ENCODE assay signal across 1 cellular context in the genomic region with DNA sequence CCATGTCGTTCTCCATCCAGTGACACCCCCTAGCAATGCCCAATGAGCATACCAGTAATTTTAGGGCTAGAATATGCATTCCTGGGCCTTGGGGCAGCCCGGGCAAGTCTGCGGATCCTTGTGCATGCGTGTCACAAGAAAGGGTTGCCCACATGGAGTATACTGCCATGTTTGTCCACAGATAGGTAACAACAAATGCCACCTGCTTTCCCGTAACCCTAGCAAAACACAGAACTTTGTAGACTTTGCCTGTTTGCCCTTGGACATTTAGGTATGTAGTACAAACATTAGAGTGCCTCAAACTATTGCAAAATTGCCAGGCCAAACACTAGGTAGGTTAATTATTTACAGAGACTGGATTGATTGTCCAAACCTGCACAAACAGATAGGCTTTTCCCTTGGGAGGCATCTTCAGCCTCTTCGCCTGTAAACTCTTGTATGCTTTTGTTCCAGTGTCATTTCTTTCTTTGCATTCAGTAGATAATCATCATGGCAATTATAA.
TF ChIP-seq lines count a peak whose summit lies in the region.

No MANE protein-coding gene starts in this region.

TF ChIP-seq in HepG2, 621 proteins besides CTCF, POLR2A, EP300 and RAD21 (continued from another document and continues in another):
- TF ChIP-seq CBX2 (IDR thresholded peaks at IDR 0.05; ENCODE audit: low read depth, low read length) (no peak), CBX2 (CRISPR knock-in tag; IDR thresholded peaks at IDR 0.05; ENCODE audit: low read depth) (no peak), YY1 (IDR thresholded peaks at IDR 0.05; ENCODE audit: insufficient read depth, insufficient replicate concordance, low read depth, low read length) (peak; percentile 64), ETV6 (CRISPR knock-in tag; conservative IDR thresholded peaks at IDR 0.05) (peak; percentile 64; the same call in 1 of the 2 replicates), ZNF343 (CRISPR knock-in tag; IDR thresholded peaks at IDR 0.05) (peak; percentile 82), NONO (IDR thresholded peaks at IDR 0.05) (no peak), NONO (CRISPR knock-in tag; conservative IDR thresholded peaks at IDR 0.05) (peak; percentile 95), KDM4B (CRISPR knock-in tag; IDR thresholded peaks at IDR 0.05) (peak; percentile 56; the same call in 1 of the 2 replicates), ZNF605 (CRISPR knock-in tag; IDR thresholded peaks at IDR 0.05) (peak; percentile 79; the same call in 1 of the 2 replicates), GZF1 (CRISPR knock-in tag; IDR thresholded peaks at IDR 0.05) (no peak), SRSF4 (IDR thresholded peaks at IDR 0.05; ENCODE audit: low read depth, low read length, poor library complexity, severe bottlenecking) (no peak), ZKSCAN5 (CRISPR knock-in tag; IDR thresholded peaks at IDR 0.05) (no peak), REPIN1 (CRISPR knock-in tag; IDR thresholded peaks at IDR 0.05; ENCODE audit: borderline replicate concordance, low read depth) (peak; percentile 92), SP4 (CRISPR knock-in tag; IDR thresholded peaks at IDR 0.05) (peak; percentile 53; the same call in 1 of the 2 replicates), ZNF660 (CRISPR knock-in tag; IDR thresholded peaks at IDR 0.05; ENCODE audit: borderline replicate concordance, low read depth) (no peak), ZNF550 (CRISPR knock-in tag; IDR thresholded peaks at IDR 0.05; ENCODE audit: borderline replicate concordance) (no peak), HNF4G (IDR thresholded peaks at IDR 0.05; ENCODE audit: borderline replicate concordance, low read depth, low read length) (peak; percentile 72), HNF4G (CRISPR knock-in tag; IDR thresholded peaks at IDR 0.05; ENCODE audit: borderline replicate concordance, low read depth) (no peak), ZNF883 (CRISPR knock-in tag; IDR thresholded peaks at IDR 0.05; ENCODE audit: not compliant biosample characterization) (no peak), CBFB (CRISPR knock-in tag; IDR thresholded peaks at IDR 0.05) (peak; percentile 67; the same call in 1 of the 2 replicates), SIN3B (IDR thresholded peaks at IDR 0.05; ENCODE audit: low read length) (no peak), ISX (CRISPR knock-in tag; conservative IDR thresholded peaks at IDR 0.05) (no peak), TARDBP (CRISPR knock-in tag; IDR thresholded peaks at IDR 0.05) (peak; percentile 98), RCOR2 (CRISPR knock-in tag; IDR thresholded peaks at IDR 0.05) (peak; percentile 88), SOX6 (IDR thresholded peaks at IDR 0.05) (no peak), SOX6 (CRISPR knock-in tag; IDR thresholded peaks at IDR 0.05) (peak; percentile 98), ZNF430 (CRISPR knock-in tag; IDR thresholded peaks at IDR 0.05) (peak; percentile 93), FIP1L1 (IDR thresholded peaks at IDR 0.05; ENCODE audit: borderline replicate concordance, insufficient read depth, low read depth, low read length) (no peak), SP2 (CRISPR knock-in tag; IDR thresholded peaks at IDR 0.05) (no peak), ZIK1 (CRISPR knock-in tag; IDR thresholded peaks at IDR 0.05; ENCODE audit: borderline replicate concordance, low read depth) (no peak), ETV5 (CRISPR knock-in tag; IDR thresholded peaks at IDR 0.05; ENCODE audit: borderline replicate concordance) (peak; percentile 72; the same call in 1 of the 2 replicates)
- TF ChIP-seq, protein P1, sequence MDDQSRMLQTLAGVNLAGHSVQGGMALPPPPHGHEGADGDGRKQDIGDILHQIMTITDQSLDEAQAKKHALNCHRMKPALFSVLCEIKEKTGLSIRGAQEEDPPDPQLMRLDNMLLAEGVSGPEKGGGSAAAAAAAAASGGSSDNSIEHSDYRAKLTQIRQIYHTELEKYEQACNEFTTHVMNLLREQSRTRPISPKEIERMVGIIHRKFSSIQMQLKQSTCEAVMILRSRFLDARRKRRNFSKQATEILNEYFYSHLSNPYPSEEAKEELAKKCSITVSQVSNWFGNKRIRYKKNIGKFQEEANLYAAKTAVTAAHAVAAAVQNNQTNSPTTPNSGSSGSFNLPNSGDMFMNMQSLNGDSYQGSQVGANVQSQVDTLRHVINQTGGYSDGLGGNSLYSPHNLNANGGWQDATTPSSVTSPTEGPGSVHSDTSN (CRISPR knock-in tag; IDR thresholded peaks at IDR 0.05; ENCODE audit: borderline replicate concordance) = no peak
- TF ChIP-seq, protein P2, sequence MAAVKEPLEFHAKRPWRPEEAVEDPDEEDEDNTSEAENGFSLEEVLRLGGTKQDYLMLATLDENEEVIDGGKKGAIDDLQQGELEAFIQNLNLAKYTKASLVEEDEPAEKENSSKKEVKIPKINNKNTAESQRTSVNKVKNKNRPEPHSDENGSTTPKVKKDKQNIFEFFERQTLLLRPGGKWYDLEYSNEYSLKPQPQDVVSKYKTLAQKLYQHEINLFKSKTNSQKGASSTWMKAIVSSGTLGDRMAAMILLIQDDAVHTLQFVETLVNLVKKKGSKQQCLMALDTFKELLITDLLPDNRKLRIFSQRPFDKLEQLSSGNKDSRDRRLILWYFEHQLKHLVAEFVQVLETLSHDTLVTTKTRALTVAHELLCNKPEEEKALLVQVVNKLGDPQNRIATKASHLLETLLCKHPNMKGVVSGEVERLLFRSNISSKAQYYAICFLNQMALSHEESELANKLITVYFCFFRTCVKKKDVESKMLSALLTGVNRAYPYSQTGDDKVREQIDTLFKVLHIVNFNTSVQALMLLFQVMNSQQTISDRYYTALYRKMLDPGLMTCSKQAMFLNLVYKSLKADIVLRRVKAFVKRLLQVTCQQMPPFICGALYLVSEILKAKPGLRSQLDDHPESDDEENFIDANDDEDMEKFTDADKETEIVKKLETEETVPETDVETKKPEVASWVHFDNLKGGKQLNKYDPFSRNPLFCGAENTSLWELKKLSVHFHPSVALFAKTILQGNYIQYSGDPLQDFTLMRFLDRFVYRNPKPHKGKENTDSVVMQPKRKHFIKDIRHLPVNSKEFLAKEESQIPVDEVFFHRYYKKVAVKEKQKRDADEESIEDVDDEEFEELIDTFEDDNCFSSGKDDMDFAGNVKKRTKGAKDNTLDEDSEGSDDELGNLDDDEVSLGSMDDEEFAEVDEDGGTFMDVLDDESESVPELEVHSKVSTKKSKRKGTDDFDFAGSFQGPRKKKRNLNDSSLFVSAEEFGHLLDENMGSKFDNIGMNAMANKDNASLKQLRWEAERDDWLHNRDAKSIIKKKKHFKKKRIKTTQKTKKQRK (IDR thresholded peaks at IDR 0.05; ENCODE audit: low read length) = no peak
- TF ChIP-seq, protein P3, sequence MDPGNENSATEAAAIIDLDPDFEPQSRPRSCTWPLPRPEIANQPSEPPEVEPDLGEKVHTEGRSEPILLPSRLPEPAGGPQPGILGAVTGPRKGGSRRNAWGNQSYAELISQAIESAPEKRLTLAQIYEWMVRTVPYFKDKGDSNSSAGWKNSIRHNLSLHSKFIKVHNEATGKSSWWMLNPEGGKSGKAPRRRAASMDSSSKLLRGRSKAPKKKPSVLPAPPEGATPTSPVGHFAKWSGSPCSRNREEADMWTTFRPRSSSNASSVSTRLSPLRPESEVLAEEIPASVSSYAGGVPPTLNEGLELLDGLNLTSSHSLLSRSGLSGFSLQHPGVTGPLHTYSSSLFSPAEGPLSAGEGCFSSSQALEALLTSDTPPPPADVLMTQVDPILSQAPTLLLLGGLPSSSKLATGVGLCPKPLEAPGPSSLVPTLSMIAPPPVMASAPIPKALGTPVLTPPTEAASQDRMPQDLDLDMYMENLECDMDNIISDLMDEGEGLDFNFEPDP (CRISPR knock-in tag; conservative IDR thresholded peaks at IDR 0.05) = 0 out of 2 replicates have a peak, but pooled peaks have one; percentile 56
- TF ChIP-seq, protein P4, sequence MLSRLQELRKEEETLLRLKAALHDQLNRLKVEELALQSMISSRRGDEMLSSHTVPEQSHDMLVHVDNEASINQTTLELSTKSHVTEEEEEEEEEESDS (CRISPR knock-in tag; IDR thresholded peaks at IDR 0.05; ENCODE audit: borderline replicate concordance) = no peak
- TF ChIP-seq, protein P5, sequence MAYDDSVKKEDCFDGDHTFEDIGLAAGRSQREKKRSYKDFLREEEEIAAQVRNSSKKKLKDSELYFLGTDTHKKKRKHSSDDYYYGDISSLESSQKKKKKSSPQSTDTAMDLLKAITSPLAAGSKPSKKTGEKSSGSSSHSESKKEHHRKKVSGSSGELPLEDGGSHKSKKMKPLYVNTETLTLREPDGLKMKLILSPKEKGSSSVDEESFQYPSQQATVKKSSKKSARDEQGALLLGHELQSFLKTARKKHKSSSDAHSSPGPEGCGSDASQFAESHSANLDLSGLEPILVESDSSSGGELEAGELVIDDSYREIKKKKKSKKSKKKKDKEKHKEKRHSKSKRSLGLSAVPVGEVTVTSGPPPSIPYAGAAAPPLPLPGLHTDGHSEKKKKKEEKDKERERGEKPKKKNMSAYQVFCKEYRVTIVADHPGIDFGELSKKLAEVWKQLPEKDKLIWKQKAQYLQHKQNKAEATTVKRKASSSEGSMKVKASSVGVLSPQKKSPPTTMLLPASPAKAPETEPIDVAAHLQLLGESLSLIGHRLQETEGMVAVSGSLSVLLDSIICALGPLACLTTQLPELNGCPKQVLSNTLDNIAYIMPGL (CRISPR knock-in tag; IDR thresholded peaks at IDR 0.05; ENCODE audit: borderline replicate concordance in 1 of 2, low read depth in 1 of 2) = 0 out of 4 replicates have a peak, but pooled peaks have one; percentile 40 to 71
- TF ChIP-seq, protein P6, sequence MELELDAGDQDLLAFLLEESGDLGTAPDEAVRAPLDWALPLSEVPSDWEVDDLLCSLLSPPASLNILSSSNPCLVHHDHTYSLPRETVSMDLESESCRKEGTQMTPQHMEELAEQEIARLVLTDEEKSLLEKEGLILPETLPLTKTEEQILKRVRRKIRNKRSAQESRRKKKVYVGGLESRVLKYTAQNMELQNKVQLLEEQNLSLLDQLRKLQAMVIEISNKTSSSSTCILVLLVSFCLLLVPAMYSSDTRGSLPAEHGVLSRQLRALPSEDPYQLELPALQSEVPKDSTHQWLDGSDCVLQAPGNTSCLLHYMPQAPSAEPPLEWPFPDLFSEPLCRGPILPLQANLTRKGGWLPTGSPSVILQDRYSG (CRISPR knock-in tag; IDR thresholded peaks at IDR 0.05) = peak; percentile 70; the same call in 1 of the 2 replicates
- TF ChIP-seq, protein P7, sequence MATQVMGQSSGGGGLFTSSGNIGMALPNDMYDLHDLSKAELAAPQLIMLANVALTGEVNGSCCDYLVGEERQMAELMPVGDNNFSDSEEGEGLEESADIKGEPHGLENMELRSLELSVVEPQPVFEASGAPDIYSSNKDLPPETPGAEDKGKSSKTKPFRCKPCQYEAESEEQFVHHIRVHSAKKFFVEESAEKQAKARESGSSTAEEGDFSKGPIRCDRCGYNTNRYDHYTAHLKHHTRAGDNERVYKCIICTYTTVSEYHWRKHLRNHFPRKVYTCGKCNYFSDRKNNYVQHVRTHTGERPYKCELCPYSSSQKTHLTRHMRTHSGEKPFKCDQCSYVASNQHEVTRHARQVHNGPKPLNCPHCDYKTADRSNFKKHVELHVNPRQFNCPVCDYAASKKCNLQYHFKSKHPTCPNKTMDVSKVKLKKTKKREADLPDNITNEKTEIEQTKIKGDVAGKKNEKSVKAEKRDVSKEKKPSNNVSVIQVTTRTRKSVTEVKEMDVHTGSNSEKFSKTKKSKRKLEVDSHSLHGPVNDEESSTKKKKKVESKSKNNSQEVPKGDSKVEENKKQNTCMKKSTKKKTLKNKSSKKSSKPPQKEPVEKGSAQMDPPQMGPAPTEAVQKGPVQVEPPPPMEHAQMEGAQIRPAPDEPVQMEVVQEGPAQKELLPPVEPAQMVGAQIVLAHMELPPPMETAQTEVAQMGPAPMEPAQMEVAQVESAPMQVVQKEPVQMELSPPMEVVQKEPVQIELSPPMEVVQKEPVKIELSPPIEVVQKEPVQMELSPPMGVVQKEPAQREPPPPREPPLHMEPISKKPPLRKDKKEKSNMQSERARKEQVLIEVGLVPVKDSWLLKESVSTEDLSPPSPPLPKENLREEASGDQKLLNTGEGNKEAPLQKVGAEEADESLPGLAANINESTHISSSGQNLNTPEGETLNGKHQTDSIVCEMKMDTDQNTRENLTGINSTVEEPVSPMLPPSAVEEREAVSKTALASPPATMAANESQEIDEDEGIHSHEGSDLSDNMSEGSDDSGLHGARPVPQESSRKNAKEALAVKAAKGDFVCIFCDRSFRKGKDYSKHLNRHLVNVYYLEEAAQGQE (IDR thresholded peaks at IDR 0.05; ENCODE audit: borderline replicate concordance in 1 of 2, low read depth in 1 of 2, low read length in 2 of 2) = peak in 1 of 2 experiments; percentile 67; a peak in 2 of 4 replicates
- TF ChIP-seq, protein P8, sequence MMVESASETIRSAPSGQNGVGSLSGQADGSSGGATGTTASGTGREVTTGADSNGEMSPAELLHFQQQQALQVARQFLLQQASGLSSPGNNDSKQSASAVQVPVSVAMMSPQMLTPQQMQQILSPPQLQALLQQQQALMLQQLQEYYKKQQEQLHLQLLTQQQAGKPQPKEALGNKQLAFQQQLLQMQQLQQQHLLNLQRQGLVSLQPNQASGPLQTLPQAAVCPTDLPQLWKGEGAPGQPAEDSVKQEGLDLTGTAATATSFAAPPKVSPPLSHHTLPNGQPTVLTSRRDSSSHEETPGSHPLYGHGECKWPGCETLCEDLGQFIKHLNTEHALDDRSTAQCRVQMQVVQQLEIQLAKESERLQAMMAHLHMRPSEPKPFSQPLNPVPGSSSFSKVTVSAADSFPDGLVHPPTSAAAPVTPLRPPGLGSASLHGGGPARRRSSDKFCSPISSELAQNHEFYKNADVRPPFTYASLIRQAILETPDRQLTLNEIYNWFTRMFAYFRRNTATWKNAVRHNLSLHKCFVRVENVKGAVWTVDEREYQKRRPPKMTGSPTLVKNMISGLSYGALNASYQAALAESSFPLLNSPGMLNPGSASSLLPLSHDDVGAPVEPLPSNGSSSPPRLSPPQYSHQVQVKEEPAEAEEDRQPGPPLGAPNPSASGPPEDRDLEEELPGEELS (CRISPR knock-in tag; IDR thresholded peaks at IDR 0.05) = peak; percentile 100
- TF ChIP-seq, protein P9, sequence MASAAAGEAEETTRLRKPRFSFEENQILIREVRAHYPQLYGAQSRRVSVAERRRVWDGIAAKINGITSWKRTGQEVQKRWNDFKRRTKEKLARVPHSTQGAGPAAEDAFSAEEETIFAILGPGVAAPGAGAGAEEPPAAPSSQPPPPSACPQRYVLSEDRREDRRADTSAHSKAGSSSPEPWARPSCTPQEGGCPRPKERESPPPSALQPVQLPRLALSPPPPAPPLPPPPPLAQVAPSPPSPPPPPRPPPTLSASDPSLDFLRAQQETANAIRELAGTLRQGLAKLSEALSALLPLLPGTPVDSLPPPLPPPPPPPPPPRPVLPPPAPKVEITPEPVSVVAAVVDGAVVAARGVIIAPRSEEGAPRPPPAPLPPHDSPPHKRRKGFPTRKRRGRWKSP (CRISPR knock-in tag; IDR thresholded peaks at IDR 0.05) = peak; percentile 87; the same call in 1 of the 2 replicates
- TF ChIP-seq, protein P10, sequence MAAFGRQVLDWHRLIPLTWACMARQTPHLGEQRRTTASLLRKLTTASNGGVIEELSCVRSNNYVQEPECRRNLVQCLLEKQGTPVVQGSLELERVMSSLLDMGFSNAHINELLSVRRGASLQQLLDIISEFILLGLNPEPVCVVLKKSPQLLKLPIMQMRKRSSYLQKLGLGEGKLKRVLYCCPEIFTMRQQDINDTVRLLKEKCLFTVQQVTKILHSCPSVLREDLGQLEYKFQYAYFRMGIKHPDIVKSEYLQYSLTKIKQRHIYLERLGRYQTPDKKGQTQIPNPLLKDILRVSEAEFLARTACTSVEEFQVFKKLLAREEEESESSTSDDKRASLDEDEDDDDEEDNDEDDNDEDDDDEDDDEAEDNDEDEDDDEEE (CRISPR knock-in tag; IDR thresholded peaks at IDR 0.05) = 0 out of 2 replicates have a peak, but pooled peaks have one; percentile 31
